Comparison of ENCODE assay signal across 9 cellular contexts in the genomic region with DNA sequence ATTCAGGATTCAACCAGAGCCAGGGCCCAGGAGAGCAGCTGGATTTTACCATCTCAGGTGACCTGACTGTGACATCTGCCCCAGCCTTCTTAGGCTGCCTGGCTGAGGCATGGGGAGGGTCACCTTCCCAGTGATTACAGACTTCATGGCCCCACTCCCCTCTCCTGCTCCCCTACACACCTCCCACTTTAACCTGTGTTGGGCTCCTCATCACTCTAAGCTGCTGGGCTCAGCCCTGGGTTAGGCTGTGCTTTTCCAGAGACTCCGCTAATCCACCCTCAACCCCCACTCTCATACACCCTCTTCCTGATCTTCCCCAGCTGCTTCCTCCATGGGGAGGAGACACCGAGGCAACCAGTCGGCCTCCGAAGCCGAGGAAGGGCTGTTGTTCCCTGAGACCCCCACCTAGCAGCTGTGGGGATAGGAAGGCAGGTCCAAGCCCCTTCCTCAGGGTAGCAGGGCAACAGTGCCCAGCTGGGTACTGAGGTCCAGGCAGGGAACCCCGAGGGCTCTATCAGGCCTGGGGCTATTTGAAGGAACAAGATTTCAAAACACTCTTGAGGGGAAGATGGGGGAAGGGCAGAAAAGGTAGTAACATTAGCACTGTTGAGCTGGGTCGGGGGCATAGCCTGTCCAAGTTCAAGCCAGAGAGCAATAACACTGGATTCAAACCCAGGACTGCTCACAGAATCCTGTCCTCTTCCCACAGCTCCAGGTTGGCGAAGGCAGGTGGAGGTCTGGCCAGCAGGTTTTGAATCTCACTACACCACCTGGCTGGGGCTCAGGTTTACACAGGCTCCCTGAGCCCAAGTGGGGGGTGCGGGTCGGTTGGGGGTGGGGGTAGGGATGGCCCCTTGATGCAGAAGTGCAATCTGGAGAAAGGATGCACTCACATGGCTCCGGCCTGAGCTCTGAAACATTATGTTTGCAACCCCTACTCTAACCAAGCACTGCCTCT. TPM values are rescaled to one million over a fixed set of nuclear protein-coding genes. Genes with fewer than 3 reads are reported as not detected.
DNase-seq lines count a peak whose midpoint lies in the region; ATAC-seq, FAIRE-seq and TF ChIP-seq lines count a peak whose summit lies in the region.
"Had no signal": no experiment of that assay in that cellular context is flagged by ENCODE, and none has a peak within 500 bp of the region (broad histone marks: within the 10 kb centered on the region; RNA-seq: fewer than 3 reads in every experiment).

No MANE protein-coding gene starts in this region.

- intact Hi-C loops in ascending aorta (cut with DNase I), result no loop called here

- ATAC-seq in naive B cell (ENCODE audit: low read depth in 2 of 2) (no peak), HG02884 (IDR thresholded peaks at IDR 0.05; ENCODE audit: unreplicated experiment) (no peak)

- H3K4me3 Mint-ChIP-seq in naive B cell, result peak overlapping the region; percentile 26 to 94 (median 92)

- H3K4me1 ChIP-seq in ascending aorta, result peaks cover 9 to 24% of the 10 kb centered on the region in 2 donors

- no peaks in the 10 kb centered on the region for H3K36me3 Mint-ChIP-seq in naive B cell

- H3K9me3 Mint-ChIP-seq in naive B cell, result no peaks in the 10 kb centered on the region

- H3K27ac Mint-ChIP-seq in naive B cell, result peak overlapping the region in 2 of 6 donors; percentile 7 to 92

- peak overlapping the region; percentile 87 to 92 for H3K27ac ChIP-seq in ascending aorta

- no peak for FAIRE-seq in GM12891 (lab: Jason Lieb, UNC)

- H3K4me3 ChIP-seq in AG10803 (ENCODE audit: low read length) (peak overlapping the region; percentile 88), HFF-Myc (replicated peaks; ENCODE audit: low read depth, low read length) (peak overlapping the region; percentile 59; the same call in 1 of the 2 replicates), ascending aorta (peak overlapping the region in 1 of 2 donors; percentile 62)

- no peaks in the 10 kb centered on the region for H3K27me3 ChIP-seq in ascending aorta

- H3K27me3 Mint-ChIP-seq in naive B cell, result no peaks in the 10 kb centered on the region

- TF ChIP-seq CTCF in AG10803 (conservative IDR thresholded peaks at IDR 0.05; ENCODE audit: low read length) (no peak), HFF-Myc (IDR thresholded peaks at IDR 0.05; ENCODE audit: low read depth, low read length, missing control alignments) (no peak), ascending aorta (IDR thresholded peaks at IDR 0.05) (no peak)

- H3K36me3 ChIP-seq in ascending aorta, result no peaks in the 10 kb centered on the region

- no peak for TF ChIP-seq POLR2A in GM12891 (IDR thresholded peaks at IDR 0.05; ENCODE audit: low read depth, low read length)

- H3K9me3 ChIP-seq in ascending aorta, result no peaks in the 10 kb centered on the region

- H3K4me1 Mint-ChIP-seq in naive B cell, result peaks cover 38 to 48% (median 46%) of the 10 kb centered on the region in 3 donors

- DNase-seq in AG10803 (ENCODE audit: low read depth), result no peak
- DNase-seq in HFF-Myc (ENCODE audit: extremely low read depth, low read depth), result no peak
- DNase-seq in ascending aorta (ENCODE audit: low spot score in 2 of 2), result no peak
- no peak for DNase-seq in naive B cell
- no peak for DNase-seq in NOMO-1 (lab: John Stamatoyannopoulos, UW; ENCODE audit: unreplicated experiment in 2 of 2)
- DNase-seq in GM12891 (ENCODE audit: insufficient read length, low spot score), result no peak
- no peak for DNase-seq in NCI-H187 (lab: John Stamatoyannopoulos, UW)
- DNase-seq: activated CD8-positive, alpha-beta memory T cell treated with anti-CD3 and anti-CD28 coated beads, Interleukin-2, amount 50 U/mL, for 48 hours had no signal

TF ChIP-seq in GM12891, 5 proteins besides CTCF, POLR2A, EP300 and RAD21:
- TF ChIP-seq TAF1 (IDR thresholded peaks at IDR 0.05; ENCODE audit: low read depth, low read length) (no peak), POLR2AphosphoS5 (IDR thresholded peaks at IDR 0.05; ENCODE audit: low read depth, low read length) (no peak)

RNA-seq across cellular contexts. Expression of a gene that starts 1.8 kb away (rescaled TPM):
- total RNA-seq in ascending aorta, result 148 TPM
- polyA plus RNA-seq in naive B cell (ENCODE audit: low read depth in 6 of 6), result 10 to 100 TPM; 24.6 to 39.6 (median 26.8) TPM
- polyA plus RNA-seq in GM12891 (2012; ENCODE audit: low read depth, missing spikeins), result 16.2 TPM

RNA-seq across cellular contexts. Expression of a gene that starts 46.5 kb away (rescaled TPM):
- total RNA-seq in ascending aorta, result 7.6 TPM
- polyA plus RNA-seq in naive B cell (ENCODE audit: low read depth in 6 of 6), result not detected
- not detected for polyA plus RNA-seq in GM12891 (2012; ENCODE audit: low read depth, missing spikeins)

RNA-seq across cellular contexts. Expression of a gene that starts 47.6 kb away (rescaled TPM):
- 19.3 TPM for total RNA-seq in ascending aorta
- polyA plus RNA-seq in naive B cell (ENCODE audit: low read depth in 6 of 6), result 10 to 100 TPM; 11.2 to 20.3 (median 13.1) TPM
- 26.3 TPM for polyA plus RNA-seq in GM12891 (2012; ENCODE audit: low read depth, missing spikeins)
